1 cellular context compared by ENCODE assay signal in genomic region chrX:31871989-31872388, GRCh38.
A peak's percentile ranks its signal among the peaks of the same experiment; 100 is the strongest.
TF ChIP-seq lines count a peak whose summit lies in the region.

No MANE protein-coding gene starts in this region.

TF ChIP-seq in K562, 482 proteins besides CTCF, POLR2A, EP300 and RAD21 (continued from another document and continues in another):
- TF ChIP-seq THRB (CRISPR knock-in tag; conservative IDR thresholded peaks at IDR 0.05): no peak
- TF ChIP-seq MEIS2 (IDR thresholded peaks at IDR 0.05; ENCODE audit: partially characterized antibody): peak; percentile 39
- TF ChIP-seq RNF2 (IDR thresholded peaks at IDR 0.05): peak; percentile 62; the same call in 1 of the 2 replicates
- no peak for TF ChIP-seq ZNF143 (CRISPR knock-in tag; IDR thresholded peaks at IDR 0.05)
- no peak for TF ChIP-seq DEAF1 (CRISPR knock-in tag; IDR thresholded peaks at IDR 0.05)
- no peak for TF ChIP-seq MAFK (IDR thresholded peaks at IDR 0.05; ENCODE audit: low read length)
- TF ChIP-seq MITF (IDR thresholded peaks at IDR 0.05): no peak
- TF ChIP-seq RBM14 (IDR thresholded peaks at IDR 0.05; ENCODE audit: borderline replicate concordance, insufficient read depth, low read depth, low read length): no peak
- TF ChIP-seq BRF1 (IDR thresholded peaks at IDR 0.05; ENCODE audit: borderline replicate concordance, extremely low read depth, insufficient read length): no peak
- TF ChIP-seq ZNF324 (CRISPR knock-in tag; IDR thresholded peaks at IDR 0.05): no peak
- peak; percentile 88 for TF ChIP-seq LEF1 (IDR thresholded peaks at IDR 0.05)
- TF ChIP-seq TARDBP (IDR thresholded peaks at IDR 0.05): no peak
- TF ChIP-seq ZBTB49 (CRISPR knock-in tag; IDR thresholded peaks at IDR 0.05; ENCODE audit: borderline replicate concordance): no peak
- TF ChIP-seq ZFP1 (CRISPR knock-in tag; IDR thresholded peaks at IDR 0.05): no peak
- peak in 1 of 2 experiments; percentile 64; a peak in 1 of 4 replicates for TF ChIP-seq ETV6 (IDR thresholded peaks at IDR 0.05; ENCODE audit: borderline replicate concordance in 1 of 2, low read depth in 2 of 2, low read length in 1 of 2)
- TF ChIP-seq ETV6 (CRISPR knock-in tag; IDR thresholded peaks at IDR 0.05; ENCODE audit: borderline replicate concordance): no peak
- no peak for TF ChIP-seq ZNF699 (CRISPR knock-in tag; IDR thresholded peaks at IDR 0.05; ENCODE audit: insufficient replicate concordance)
- TF ChIP-seq GTF2E2 (tag; IDR thresholded peaks at IDR 0.05): no peak
- no peak for TF ChIP-seq ZNF512 (tag; IDR thresholded peaks at IDR 0.05)
- TF ChIP-seq NFATC3 (IDR thresholded peaks at IDR 0.05): no peak
- no peak for TF ChIP-seq SRSF7 (optimal IDR thresholded peaks at IDR 0.05; ENCODE audit: low read depth, low read length)
- TF ChIP-seq ZSCAN29 (IDR thresholded peaks at IDR 0.05): no peak
- TF ChIP-seq CC2D1A (IDR thresholded peaks at IDR 0.05): peak; percentile 65; the same call in 1 of the 2 replicates
- no peak for TF ChIP-seq ZBTB43 (CRISPR knock-in tag; IDR thresholded peaks at IDR 0.05)
- TF ChIP-seq TAL1 (IDR thresholded peaks at IDR 0.05): peak; percentile 91
- TF ChIP-seq NFRKB (IDR thresholded peaks at IDR 0.05; ENCODE audit: low read depth): no peak
- peak; percentile 95 for TF ChIP-seq ARID1B (IDR thresholded peaks at IDR 0.05)
- TF ChIP-seq CBFA2T3 (IDR thresholded peaks at IDR 0.05): peak; percentile 96
- TF ChIP-seq ATF1 (CRISPR knock-in tag; IDR thresholded peaks at IDR 0.05): no peak
- TF ChIP-seq ATF1 (tag; IDR thresholded peaks at IDR 0.05): 0 out of 2 replicates have a peak, but pooled peaks have one; percentile 10
- TF ChIP-seq U2AF1 (optimal IDR thresholded peaks at IDR 0.05; ENCODE audit: low read depth, low read length): no peak
- no peak for TF ChIP-seq ZNF778 (CRISPR knock-in tag; IDR thresholded peaks at IDR 0.05)
- peak; percentile 87 for TF ChIP-seq NCOR1 (IDR thresholded peaks at IDR 0.05)
- TF ChIP-seq FOXM1 (IDR thresholded peaks at IDR 0.05; ENCODE audit: low read depth): peak; percentile 70
- TF ChIP-seq FOXM1 (CRISPR knock-in tag; IDR thresholded peaks at IDR 0.05; ENCODE audit: low read depth): no peak
- TF ChIP-seq CHAMP1 (IDR thresholded peaks at IDR 0.05): no peak
- no peak for TF ChIP-seq SUPT5H (IDR thresholded peaks at IDR 0.05)
- no peak for TF ChIP-seq ERF (CRISPR knock-in tag; IDR thresholded peaks at IDR 0.05)
- no peak for TF ChIP-seq E2F5 (CRISPR knock-in tag; IDR thresholded peaks at IDR 0.05)
- TF ChIP-seq GABPB1 (CRISPR knock-in tag; IDR thresholded peaks at IDR 0.05): no peak
- TF ChIP-seq ARID3B (CRISPR knock-in tag; IDR thresholded peaks at IDR 0.05; ENCODE audit: borderline replicate concordance): no peak
- 0 out of 2 replicates have a peak, but pooled peaks have one; percentile 15 for TF ChIP-seq ARID3A (IDR thresholded peaks at IDR 0.05; ENCODE audit: borderline replicate concordance, low read depth, low read length)
- no peak for TF ChIP-seq ZNF655 (CRISPR knock-in tag; IDR thresholded peaks at IDR 0.05)
- no peak for TF ChIP-seq CBX2 (IDR thresholded peaks at IDR 0.05; ENCODE audit: insufficient read depth, low read length, poor library complexity, severe bottlenecking)
- TF ChIP-seq NFIC (IDR thresholded peaks at IDR 0.05): peak; percentile 85
- TF ChIP-seq CREBBP (IDR thresholded peaks at IDR 0.05; ENCODE audit: low read depth, low read length): no peak
- no peak for TF ChIP-seq GTF2F1 (IDR thresholded peaks at IDR 0.05; ENCODE audit: low read depth, low read length)
- TF ChIP-seq MTA2 (IDR thresholded peaks at IDR 0.05; ENCODE audit: low read depth): peak; percentile 83
- no peak for TF ChIP-seq ARID2 (IDR thresholded peaks at IDR 0.05)
